8 cellular contexts compared by ENCODE assay signal in genomic region chr1:154191990-154192450, GRCh38. TPM values are rescaled to one million over a fixed set of nuclear protein-coding genes. Genes with fewer than 3 reads are reported as not detected.
A peak's percentile ranks its signal among the peaks of the same experiment; 100 is the strongest.
DNase-seq lines count a peak whose midpoint lies in the region; ATAC-seq, FAIRE-seq and TF ChIP-seq lines count a peak whose summit lies in the region.

TSS of gene TPM3 (minus strand) at chr1:154192100. CDS start at chr1:154192018, 82 bp downstream.

- TF ChIP-seq RAD21 in GM12878 (IDR thresholded peaks at IDR 0.05; ENCODE audit: insufficient read depth, low read depth, low read length) (no peak), HepG2 (CRISPR knock-in tag; IDR thresholded peaks at IDR 0.05) (no peak)

- peak within 1 kb of the TSS; percentile 1 for H3K27ac Mint-ChIP-seq in type B pancreatic cell

- H3K27ac ChIP-seq in GM12878 (ENCODE audit: control insufficient read depth, insufficient read depth) (no peak within 1 kb of the TSS), HepG2 (ENCODE audit: extremely low read length, insufficient read depth, low read length) (no peak within 1 kb of the TSS)

- peaks cover 14% of the 10 kb centered on the region for H3K27me3 Mint-ChIP-seq in type B pancreatic cell

- CTCF ChIA-PET in activated CD8-positive, alpha-beta memory T cell treated with anti-CD3 and anti-CD28 coated beads for 36 hours (lab: Charles Lee): interaction anchor here (1.5 kb wide), 1 partner anchor 82 kb away, joined by 4 read pairs; no protein-coding TSS in a partner anchor
- CTCF ChIA-PET in GM12878 (lab: Yijun Ruan, JAX) (interaction anchor here (0.6 to 5.6 kb wide), 2 partner anchors 102 to 142 kb away, joined by 3 to 37 read pairs; no protein-coding TSS in a partner anchor), HepG2 (lab: Yijun Ruan, JAX; ENCODE audit: low intra/inter-chr PET ratio, low total read pairs) (no interaction called here)

- no peak within 1 kb of the TSS for H3K4me3 ChIP-seq in GM12878
- no peak within 1 kb of the TSS for H3K4me3 ChIP-seq in HepG2 (replicated peaks in 1 of 3; ENCODE audit: insufficient read depth in 1 of 3, low read depth in 2 of 3, low read length in 3 of 3)

- no peak for DNase-seq in activated CD8-positive, alpha-beta memory T cell treated with anti-CD3 and anti-CD28 coated beads, Interleukin-2, amount 50 U/mL, for 48 hours
- no peak for DNase-seq in GM12878 (ENCODE audit: low read depth, low spot score)
- no peak for DNase-seq in HepG2 (ENCODE audit: low spot score)
- DNase-seq in type B pancreatic cell (ENCODE audit: extremely low spot score, unreplicated experiment): no peak
- DNase-seq in NCI-H524 (lab: John Stamatoyannopoulos, UW): no peak
- DNase-seq in SW480 (ENCODE audit: low spot score): no peak
- DNase-seq in ACHN: no peak

- SMC1A ChIA-PET in GM12878 (lab: Charles Lee; ENCODE audit: uncharacterized antibody, unreplicated experiment): interaction anchor here (0.8 to 1.5 kb wide), 5 partner anchors 12 to 80 kb away, joined by 3 to 4 read pairs (median 3); partner anchors contain the start of gene UBAP2L

- H3K36me3 ChIP-seq in GM12878 (ENCODE audit: control insufficient read depth in 2 of 2, insufficient read depth in 2 of 2, low read length in 1 of 2) (no peaks in the 10 kb centered on the region), HepG2 (replicated peaks in 1 of 2; ENCODE audit: control insufficient read depth in 1 of 2, insufficient read depth in 2 of 2, low read length in 2 of 2) (no peaks in the 10 kb centered on the region)

- H2AFZ ChIP-seq in GM12878 (ENCODE audit: control insufficient read depth, low read depth, low read length): no peak within 1 kb of the TSS
- no peak within 1 kb of the TSS for H2AFZ ChIP-seq in HepG2 (ENCODE audit: low read length)

- 0% methylated on average over 1 of the region's 1 CpG for WGBS in GM12878 (ENCODE audit: insufficient coverage, insufficient replicate concordance, low lambda C conversion rate, missing lambda C conversion rate)
- WGBS in HepG2 (ENCODE audit: low lambda C conversion rate): 30% methylated on average over 1 of the region's 1 CpG

- POLR2A ChIA-PET in activated CD8-positive, alpha-beta memory T cell treated with anti-CD3 and anti-CD28 coated beads for 36 hours (lab: Charles Lee): no interaction called here
- POLR2A ChIA-PET in GM12878 (lab: Charles Lee): interaction anchor here (0.6 kb wide), 1 partner anchor 186 kb away, joined by 3 read pairs; no protein-coding TSS in a partner anchor
- POLR2A ChIA-PET in HepG2 (lab: Yijun Ruan, JAX): interaction anchor here (0.8 to 2.3 kb wide), 3 partner anchors 28 to 194 kb away, joined by 3 to 12 read pairs (median 4); partner anchors contain the start of gene UBAP2L

- RAD21 ChIA-PET in GM12878 (lab: Charles Lee; ENCODE audit: unreplicated experiment): interaction anchor here (0.7 kb wide), 1 partner anchor 671 kb away, joined by 3 read pairs; no protein-coding TSS in a partner anchor

- TF ChIP-seq POLR2A in GM12878 (IDR thresholded peaks at IDR 0.05; ENCODE audit: low read depth, low read length) (no peak), HepG2 (IDR thresholded peaks at IDR 0.05; ENCODE audit: insufficient read depth in 1 of 2, low read depth in 2 of 2, low read length in 2 of 2) (no peak)

- H3K27me3 ChIP-seq in GM12878 (replicated peaks in 1 of 2; ENCODE audit: control insufficient read depth in 2 of 2, insufficient read depth in 2 of 2, low read length in 1 of 2): peaks cover 0 to 3% of the 10 kb centered on the region in 2 experiments; a peak in 3 of 4 replicates
- peaks cover 0 to 12% of the 10 kb centered on the region in 2 experiments; a peak in 3 of 5 replicates for H3K27me3 ChIP-seq in HepG2 (ENCODE audit: control insufficient read depth in 1 of 2, insufficient read depth in 2 of 2, low read length in 2 of 2)

- H4K20me1 ChIP-seq in GM12878 (ENCODE audit: control insufficient read depth, insufficient read depth): no peaks in the 10 kb centered on the region
- H4K20me1 ChIP-seq in HepG2 (ENCODE audit: insufficient read depth, low read length): no peaks in the 10 kb centered on the region

- FAIRE-seq in GM12878 (lab: Jason Lieb, UNC) (no peak), HepG2 (lab: Jason Lieb, UNC) (no peak)

- BruUV-seq in GM12878 (replicated peaks; lab: Mats Ljungman, UMichigan) (no TSS peak), HepG2 (replicated peaks; lab: Mats Ljungman, UMichigan) (no TSS peak)

- TF ChIP-seq EP300 in GM12878 (IDR thresholded peaks at IDR 0.05; ENCODE audit: borderline replicate concordance in 1 of 2, control insufficient read depth in 1 of 2, low read depth in 2 of 2, low read length in 2 of 2) (no peak), HepG2 (IDR thresholded peaks at IDR 0.05; ENCODE audit: low read depth in 2 of 2, low read length in 2 of 2) (no peak), HepG2 (CRISPR knock-in tag; IDR thresholded peaks at IDR 0.05; ENCODE audit: borderline replicate concordance) (no peak)

- H3K9ac ChIP-seq in GM12878 (ENCODE audit: control insufficient read depth, insufficient read depth, low read length) (no peak within 1 kb of the TSS), HepG2 (ENCODE audit: insufficient read depth, low read depth, low read length) (no peak within 1 kb of the TSS)

- no peak within 1 kb of the TSS for H3K4me3 Mint-ChIP-seq in type B pancreatic cell

- H3K4me1 ChIP-seq in GM12878 (ENCODE audit: control insufficient read depth, insufficient read depth, low read length) (no peaks in the 10 kb centered on the region), HepG2 (ENCODE audit: insufficient read depth, low read length) (peaks cover 56% of the 10 kb centered on the region)

- intact Hi-C loops in GM12878 (cut with micrococcal nuclease; ENCODE audit: unreplicated experiment): no loop called here
- intact Hi-C loops in HepG2 (cut with micrococcal nuclease; ENCODE audit: unreplicated experiment): loop anchor here (10.0 kb wide), 1 partner anchor 143 kb away; no protein-coding TSS in a partner anchor

- H3K9me3 ChIP-seq in GM12878 (replicated peaks; ENCODE audit: control insufficient read depth, insufficient read depth, low read length): no peaks in the 10 kb centered on the region
- H3K9me3 ChIP-seq in HepG2 (ENCODE audit: low read length): no peaks in the 10 kb centered on the region

- no peaks in the 10 kb centered on the region for H3K36me3 Mint-ChIP-seq in type B pancreatic cell

- no peaks in the 10 kb centered on the region for H3K79me2 ChIP-seq in GM12878 (ENCODE audit: control insufficient read depth, insufficient read depth, low read length)
- no peaks in the 10 kb centered on the region for H3K79me2 ChIP-seq in HepG2 (ENCODE audit: insufficient read depth, low read length)

- in situ Hi-C loops in GM12878 (cut with MboI) (no loop called here), HepG2 (cut with HindIII; ENCODE audit: extremely low pct_ligation_motif_present, low pct_unique_long_range_greater_than_20kb) (no loop called here), ACHN (cut with HindIII; ENCODE audit: low pct_ligation_motif_present, low pct_unique_long_range_greater_than_20kb, low sequenced_read_pairs) (no loop called here)

- ATAC-seq in GM12878 (peak; percentile 52), HepG2 (no peak)

- no peaks in the 10 kb centered on the region for H3K9me3 Mint-ChIP-seq in type B pancreatic cell

- H3K4me2 ChIP-seq in GM12878 (ENCODE audit: control insufficient read depth, insufficient read depth) (no peak within 1 kb of the TSS), HepG2 (ENCODE audit: low read depth, low read length) (no peak within 1 kb of the TSS)

- H3K4me1 Mint-ChIP-seq in type B pancreatic cell (ENCODE audit: unreplicated experiment): peaks cover 25% of the 10 kb centered on the region

- TF ChIP-seq CTCF in GM12878 (IDR thresholded peaks at IDR 0.05 in 2 of 3, conservative IDR thresholded peaks at IDR 0.05 in 1 of 3; ENCODE audit: control insufficient read depth in 2 of 3, extremely low read depth in 1 of 3, insufficient read depth in 1 of 3, low read depth in 3 of 3, low read length in 3 of 3): no peak
- no peak for TF ChIP-seq CTCF in HepG2 (CRISPR knock-in tag; IDR thresholded peaks at IDR 0.05)
- TF ChIP-seq CTCF in type B pancreatic cell (conservative IDR thresholded peaks at IDR 0.05): no peak

RNA-seq across cellular contexts. Expression of gene TPM3, which starts in this region (rescaled TPM):
- 100 to 1,000 TPM; 796 to 807 TPM for total RNA-seq in activated CD8-positive, alpha-beta memory T cell treated with anti-CD3 and anti-CD28 coated beads for 36 hours
- total RNA-seq in GM12878 (2013; cell fraction: nucleolus; rRNA removed): 188 and 211 TPM in 2 replicates
- total RNA-seq in GM12878 (2014; rRNA removed): 405 and 502 TPM in 2 replicates
- 411 and 420 TPM in 2 replicates for total RNA-seq in GM12878 (2014; rRNA removed; fragmentation: Illumina TruSeq; extraction: Trizol)
- total RNA-seq in GM12878 (2021): 545 and 553 TPM in 2 replicates
- polyA plus RNA-seq in GM12878 (2011; ENCODE audit: low read depth): 286 TPM
- 656 and 917 TPM in 2 replicates for polyA plus RNA-seq in GM12878 (2011; rRNA removed)
- 327 and 385 TPM in 2 replicates for polyA plus RNA-seq in GM12878 (2011; cell fraction: cytosol; rRNA removed)
- 222 and 294 TPM in 2 replicates for polyA plus RNA-seq in GM12878 (2011; cell fraction: nucleus; rRNA removed)
- polyA plus RNA-seq in GM12878 (2012): 335 and 369 TPM in 2 replicates
- 597 and 607 TPM in 2 replicates for polyA plus RNA-seq in GM12878 (2014; fragmentation: Illumina TruSeq; extraction: Trizol)
- polyA plus RNA-seq in GM12878 (2014; fragmentation: Nextera tagmentation; extraction: Ambion mirVana): 100 to 1,000 TPM; 270 to 321 TPM
- 414 and 456 TPM in 2 replicates for polyA plus RNA-seq in GM12878 (2014; rRNA removed)
- 100 to 1,000 TPM; 732 to 759 TPM for polyA plus RNA-seq in GM12878 (2016; fragmentation: Nextera tagmentation; extraction: Ambion mirVana)
- 191 and 196 TPM in 2 replicates for polyA minus RNA-seq in GM12878 (2011; rRNA and poly(A)+ RNA removed)
- polyA minus RNA-seq in GM12878 (2011; cell fraction: cytosol; rRNA and poly(A)+ RNA removed): 82.5 and 102 TPM in 2 replicates
- 36.0 and 65.3 TPM in 2 replicates for polyA minus RNA-seq in GM12878 (2011; cell fraction: nucleus; rRNA and poly(A)+ RNA removed)
- 307 and 481 TPM in 2 replicates for total RNA-seq in HepG2 (2016; rRNA removed; fragmentation: Illumina TruSeq; extraction: Trizol)
- total RNA-seq in HepG2 (2016; cell fraction: cytosol; rRNA removed; fragmentation: Illumina TruSeq; extraction: Trizol; ENCODE audit: low read depth): 53.8 and 55.7 TPM in 2 replicates
- total RNA-seq in HepG2 (2016; cell fraction: insoluble cytoplasmic fraction; rRNA removed; fragmentation: Illumina TruSeq; extraction: Trizol): 323 and 475 TPM in 2 replicates
- total RNA-seq in HepG2 (2016; cell fraction: membrane; rRNA removed; fragmentation: Illumina TruSeq; extraction: Trizol): 138 and 148 TPM in 2 replicates
- 108 and 115 TPM in 2 replicates for total RNA-seq in HepG2 (2016; cell fraction: nucleus; rRNA removed; fragmentation: Illumina TruSeq; extraction: Trizol)
- 131 and 160 TPM in 2 replicates for polyA plus RNA-seq in HepG2 (2011; rRNA removed)
- polyA plus RNA-seq in HepG2 (2011; cell fraction: cytosol; rRNA removed): 118 and 149 TPM in 2 replicates
- 45.9 and 62.4 TPM in 2 replicates for polyA plus RNA-seq in HepG2 (2011; cell fraction: nucleus; rRNA removed)
- 153 and 194 TPM in 2 replicates for polyA plus RNA-seq in HepG2 (2012)
- 89.5 and 101 TPM in 2 replicates for polyA plus RNA-seq in HepG2 (2016; cell fraction: cytosol; fragmentation: Illumina TruSeq; extraction: Trizol; ENCODE audit: low read depth)
- polyA plus RNA-seq in HepG2 (2016; cell fraction: insoluble cytoplasmic fraction; fragmentation: Illumina TruSeq; extraction: Trizol; ENCODE audit: low read depth): 611 and 615 TPM in 2 replicates
- 145 TPM in 2 replicates for polyA plus RNA-seq in HepG2 (2016; cell fraction: membrane; fragmentation: Illumina TruSeq; extraction: Trizol; ENCODE audit: low read depth)
- polyA plus RNA-seq in HepG2 (2016; cell fraction: nucleus; fragmentation: Illumina TruSeq; extraction: Trizol; ENCODE audit: insufficient read depth, low read depth): 192 and 200 TPM in 2 replicates
- 66.0 and 182 TPM in 2 replicates for polyA minus RNA-seq in HepG2 (2011; rRNA and poly(A)+ RNA removed; ENCODE audit: low replicate concordance)
- 56.6 and 67.6 TPM in 2 replicates for polyA minus RNA-seq in HepG2 (2011; cell fraction: cytosol; rRNA and poly(A)+ RNA removed)
- 52.8 and 54.2 TPM in 2 replicates for polyA minus RNA-seq in HepG2 (2011; cell fraction: nucleus; rRNA and poly(A)+ RNA removed)
- total RNA-seq in type B pancreatic cell (ENCODE audit: low replicate concordance): 263 and 371 TPM in 2 replicates
